In the genomic region with DNA sequence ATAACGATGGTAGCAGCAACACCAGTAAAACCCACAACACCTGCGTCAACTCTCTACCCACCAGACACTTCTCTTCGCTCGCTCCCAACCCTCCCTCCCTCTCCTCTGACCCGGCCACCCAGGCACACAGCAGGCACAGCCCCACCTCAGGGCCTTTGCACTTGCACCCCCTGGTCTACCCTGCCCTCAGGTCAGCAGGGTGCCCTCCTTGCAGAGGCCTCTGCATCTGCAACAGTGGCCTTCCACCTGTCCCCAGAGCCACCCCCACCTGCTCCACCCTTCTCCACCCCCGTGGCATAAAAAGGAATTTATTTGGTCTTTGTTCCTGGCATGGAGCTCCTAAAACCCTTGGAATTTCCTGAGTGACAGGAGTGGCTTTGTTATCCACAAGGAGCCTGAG, we compare ENCODE assay signal across 6 cellular contexts.
DNase-seq lines count a peak whose midpoint lies in the region; ATAC-seq, FAIRE-seq and TF ChIP-seq lines count a peak whose summit lies in the region.
"Not testable (repeated sequence)": the region's sequence is repeated elsewhere in the genome, so short reads cannot be mapped to it uniquely, and the experiment has no call there.

No MANE protein-coding gene starts in this region.

- H2AFZ ChIP-seq in HCT116 (ENCODE audit: low read depth, low read length, poor library complexity, severe bottlenecking) = not testable (repeated sequence)

- WGBS in esophagus muscularis mucosa = 0% methylated on average over 1 of the region's 6 CpGs
- 29 to 81% (median 65%) methylated on average over 2 to 5 of the region's 6 CpGs for WGBS in spleen, 5 donors

- H3K4me3 ChIP-seq in HCT116 (replicated peaks in 1 of 2; ENCODE audit: low read depth in 1 of 2, low read length in 2 of 2); esophagus muscularis mucosa; kidney (ENCODE audit: low read length in 2 of 2); spleen: not testable (repeated sequence)

- not testable (repeated sequence) for TF ChIP-seq POLR2A in HCT116 (IDR thresholded peaks at IDR 0.05; ENCODE audit: borderline replicate concordance, extremely low read depth, insufficient read depth, insufficient read length); esophagus muscularis mucosa (IDR thresholded peaks at IDR 0.05; ENCODE audit: low read depth); spleen (IDR thresholded peaks at IDR 0.05)

- not testable (repeated sequence) for TF ChIP-seq RAD21 in HCT116 (IDR thresholded peaks at IDR 0.05; ENCODE audit: low read depth)

- not testable (repeated sequence) for H3K36me3 ChIP-seq in HCT116 (ENCODE audit: control insufficient read depth in 1 of 2, insufficient read depth in 2 of 2, low read length in 2 of 2); esophagus muscularis mucosa; kidney (ENCODE audit: control insufficient read depth in 1 of 2, insufficient read depth in 2 of 2, low read length in 2 of 2); spleen

- not testable (repeated sequence) for H3K79me2 ChIP-seq in HCT116 (ENCODE audit: insufficient read depth, low read length)

- not testable (repeated sequence) for FAIRE-seq in kidney (lab: Jason Lieb, UNC)

- CTCF ChIA-PET in HCT116 (lab: Charles Lee) = not testable (repeated sequence)

- H3K9me3 ChIP-seq in HCT116 (ENCODE audit: control insufficient read depth in 1 of 2, insufficient read depth in 1 of 2, low read depth in 1 of 2, low read length in 2 of 2); esophagus muscularis mucosa; kidney (ENCODE audit: control insufficient read depth in 1 of 2, low read length in 2 of 2); spleen: not testable (repeated sequence)

- not testable (repeated sequence) for TF ChIP-seq CTCF in GM10266 (IDR thresholded peaks at IDR 0.05; ENCODE audit: control insufficient read depth, insufficient read depth, low read depth, missing control alignments); HCT116 (IDR thresholded peaks at IDR 0.05 in 2 of 3, conservative IDR thresholded peaks at IDR 0.05 in 1 of 3; ENCODE audit: borderline replicate concordance in 1 of 3, insufficient read depth in 1 of 3, low read depth in 2 of 3, low read length in 2 of 3); esophagus muscularis mucosa (IDR thresholded peaks at IDR 0.05); kidney (IDR thresholded peaks at IDR 0.05; ENCODE audit: borderline replicate concordance, extremely low read depth, insufficient read depth); spleen (IDR thresholded peaks at IDR 0.05 in 8 of 11, conservative IDR thresholded peaks at IDR 0.05 in 3 of 11)

- POLR2A ChIA-PET in HCT116 (lab: Charles Lee) = interaction anchor here (0.9 kb wide), 1 partner anchor 473 kb away, joined by 3 read pairs; no protein-coding TSS in a partner anchor

- intact Hi-C loops in HCT116 (cut with micrococcal nuclease); esophagus muscularis mucosa (cut with DNase I); kidney (cut with DNase I); spleen (cut with DNase I; ENCODE audit: low total_unique reads): not testable (repeated sequence)

- not testable (repeated sequence) for H3K4me2 ChIP-seq in HCT116 (ENCODE audit: low read length)

- H4K20me1 ChIP-seq in HCT116 (ENCODE audit: insufficient read depth) = not testable (repeated sequence)

- ATAC-seq in HCT116 = peak; percentile 53; the same call in 1 of the 2 replicates

- not testable (repeated sequence) for H3K4me1 ChIP-seq in HCT116 (ENCODE audit: control insufficient read depth in 1 of 2, insufficient read depth in 2 of 2, low read length in 2 of 2); esophagus muscularis mucosa; kidney (ENCODE audit: control insufficient read depth in 1 of 2, insufficient read depth in 1 of 2, low read depth in 1 of 2, low read length in 2 of 2); spleen

- not testable (repeated sequence) for H3K27me3 ChIP-seq in HCT116 (ENCODE audit: insufficient read depth, low read length); esophagus muscularis mucosa; spleen (replicated peaks in 1 of 7)

- RAD21 ChIA-PET in HCT116 (lab: Charles Lee; ENCODE audit: low non-redundant PET in 1 of 2, low total read pairs in 2 of 2, uncharacterized antibody in 2 of 2, unreplicated experiment in 2 of 2) = not testable (repeated sequence)

- not testable (repeated sequence) for BruUV-seq in HCT116 (replicated peaks; lab: Mats Ljungman, UMichigan)

- not testable (repeated sequence) for H3K9ac ChIP-seq in HCT116 (ENCODE audit: low read length); kidney (ENCODE audit: low read length in 2 of 2)

- TF ChIP-seq EP300 in esophagus muscularis mucosa (IDR thresholded peaks at IDR 0.05) = not testable (repeated sequence)

- H3K27ac ChIP-seq in HCT116 (ENCODE audit: low read depth, low read length); esophagus muscularis mucosa (replicated peaks in 1 of 4); kidney (ENCODE audit: low read depth in 2 of 2, low read length in 2 of 2); spleen: not testable (repeated sequence)

- DNase-seq in GM10266 (ENCODE audit: extremely low spot score) (peak; percentile 0), esophagus muscularis mucosa (ENCODE audit: extremely low spot score) (peak; percentile 37), kidney (peak; percentile 65), mesenteric fat pad (ENCODE audit: low spot score) (peak; percentile 78), spleen (peak; percentile 70)
- not testable (repeated sequence) for DNase-seq in HCT116 (ENCODE audit: low read depth, low spot score)

- H3K9me2 ChIP-seq in HCT116 (ENCODE audit: insufficient read depth) = not testable (repeated sequence)
